ENCODE assay signal across 1 cellular context in the genomic region with DNA sequence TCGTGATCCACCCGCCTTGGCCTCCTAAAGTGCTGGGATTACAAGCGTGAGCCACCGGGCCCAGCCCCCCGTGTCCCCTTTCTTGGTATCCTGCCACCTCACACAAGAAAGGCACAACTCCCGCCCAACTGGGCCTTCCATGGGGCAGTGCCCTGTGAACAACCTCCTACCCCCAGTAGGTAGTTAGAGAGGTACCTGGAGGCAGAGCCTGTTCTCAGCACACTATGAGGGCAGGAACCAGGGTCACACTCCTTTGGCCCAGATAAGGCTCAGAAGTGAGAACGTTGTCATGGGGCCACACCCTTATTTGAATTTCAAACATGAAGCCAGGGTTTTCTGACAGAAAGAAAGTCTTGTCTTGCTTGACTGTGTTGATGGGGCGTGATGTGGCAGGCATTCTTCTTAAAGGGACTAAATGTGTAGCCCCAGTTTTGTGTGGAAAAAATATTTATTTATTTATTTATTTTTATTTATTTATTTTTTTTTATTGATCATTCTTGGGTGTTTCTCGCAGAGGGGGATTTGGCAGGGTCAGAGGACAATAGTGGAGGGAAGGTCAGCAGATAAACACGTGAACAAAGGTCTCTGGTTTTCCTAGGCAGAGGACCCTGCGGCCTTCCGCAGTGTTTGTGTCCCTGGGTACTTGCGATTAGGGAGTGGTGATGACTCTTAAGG.
TF ChIP-seq lines count a peak whose summit lies in the region.

No MANE protein-coding gene starts in this region.

TF ChIP-seq in HepG2, 621 proteins besides CTCF, POLR2A, EP300 and RAD21:
- TF ChIP-seq BCL6 (CRISPR knock-in tag; IDR thresholded peaks at IDR 0.05): peak; percentile 47; the same call in 1 of the 2 replicates
TF ChIP-seq in HepG2: peak in this region for 1; not testable (repeated sequence) for 620.
